ENCODE assay signal across 8 cellular contexts in the genomic region with DNA sequence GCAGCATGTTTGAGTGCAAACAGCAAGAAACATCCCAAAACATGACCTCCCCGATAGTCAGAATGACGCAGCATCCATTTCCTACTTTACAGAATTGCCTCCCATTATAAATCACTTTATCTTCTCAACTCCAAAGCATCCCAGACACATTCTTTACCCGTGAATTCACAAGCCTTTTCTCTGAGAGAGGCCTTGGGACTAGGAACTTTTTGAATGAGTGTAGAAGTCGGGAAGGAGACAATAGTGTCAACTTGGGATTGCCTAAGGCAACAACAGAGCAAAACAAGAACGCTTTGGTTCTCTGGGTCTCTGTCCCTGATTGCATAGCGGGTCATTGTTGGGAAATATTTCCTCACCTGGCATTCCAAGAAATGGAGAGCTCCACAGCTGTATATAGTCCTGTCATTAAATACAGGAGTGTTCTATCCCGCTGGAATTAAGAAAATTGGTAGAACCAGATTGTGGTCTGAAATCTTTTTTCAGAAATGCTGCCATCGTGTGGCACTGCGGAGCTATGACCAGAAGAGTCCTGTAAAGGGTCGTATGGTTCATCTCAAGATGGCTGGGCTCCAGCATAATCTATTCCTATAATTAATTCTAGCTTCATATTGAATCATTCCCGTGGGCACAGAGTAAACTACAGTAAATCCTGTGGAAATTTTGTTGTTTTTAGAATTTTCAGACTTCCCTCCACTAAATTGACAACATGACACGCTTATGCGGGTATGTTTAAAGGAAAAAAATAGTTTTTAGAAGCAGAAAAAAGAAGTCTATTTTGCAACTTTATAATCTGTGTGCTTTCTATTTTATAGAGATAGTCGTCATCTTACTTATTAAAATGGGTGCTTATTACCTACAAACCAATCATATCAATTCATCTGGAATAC. TPM values are rescaled to one million over a fixed set of nuclear protein-coding genes. Genes with fewer than 3 reads are reported as not detected.
A peak's percentile ranks its signal among the peaks of the same experiment; 100 is the strongest.
DNase-seq lines count a peak whose midpoint lies in the region; ATAC-seq and TF ChIP-seq lines count a peak whose summit lies in the region.

No MANE protein-coding gene starts in this region.

- H3K4me1 ChIP-seq in right lobe of liver: peaks cover 0 to 21% (median 8%) of the 10 kb centered on the region in 4 donors

- no peaks in the 10 kb centered on the region for H3K36me3 Mint-ChIP-seq in T-helper 17 cell (ENCODE audit: low read depth)
- H3K36me3 Mint-ChIP-seq in stimulated activated effector memory CD8-positive, alpha-beta T cell treated with anti-CD3 and anti-CD28 coated beads, Interleukin-12 subunit alpha, Interleukin-12 subunit beta, amount 100 ng/mL, for 72 hours: no peaks in the 10 kb centered on the region

- TF ChIP-seq CTCF in GM10266 (IDR thresholded peaks at IDR 0.05; ENCODE audit: control insufficient read depth, insufficient read depth, low read depth, missing control alignments) (peak; percentile 69), right lobe of liver (IDR thresholded peaks at IDR 0.05) (peak; percentile 84 to 87 (median 86))

- intact Hi-C loops in right lobe of liver (cut with DNase I): loop anchor here in 1 of 2 donors (5.0 kb wide), 1 partner anchor 121 kb away; no protein-coding TSS in a partner anchor

- H3K27ac Mint-ChIP-seq in T-helper 17 cell: no peak overlapping the region
- no peak overlapping the region for H3K27ac Mint-ChIP-seq in stimulated activated effector memory CD8-positive, alpha-beta T cell treated with anti-CD3 and anti-CD28 coated beads, Interleukin-12 subunit alpha, Interleukin-12 subunit beta, amount 100 ng/mL, for 72 hours

- H3K9me3 ChIP-seq in T-helper 17 cell (ENCODE audit: control insufficient read depth, low read length, poor library complexity, severe bottlenecking) (no peaks in the 10 kb centered on the region), right lobe of liver (no peaks in the 10 kb centered on the region)

- H3K27ac ChIP-seq in right lobe of liver: no peak overlapping the region

- H3K4me3 Mint-ChIP-seq in T-helper 17 cell: no peak overlapping the region
- H3K4me3 Mint-ChIP-seq in stimulated activated effector memory CD8-positive, alpha-beta T cell treated with anti-CD3 and anti-CD28 coated beads, Interleukin-12 subunit alpha, Interleukin-12 subunit beta, amount 100 ng/mL, for 72 hours: no peak overlapping the region

- WGBS in right lobe of liver (ENCODE audit: insufficient coverage, low coverage, low lambda C conversion rate, missing lambda C conversion rate): 25% methylated on average over 14 of the region's 14 CpGs

- no peak for TF ChIP-seq POLR2A in right lobe of liver (IDR thresholded peaks at IDR 0.05)

- H3K9me3 Mint-ChIP-seq in stimulated activated effector memory CD8-positive, alpha-beta T cell treated with anti-CD3 and anti-CD28 coated beads, Interleukin-12 subunit alpha, Interleukin-12 subunit beta, amount 100 ng/mL, for 72 hours: no peaks in the 10 kb centered on the region

- H3K27me3 Mint-ChIP-seq in T-helper 17 cell: peaks cover 64% of the 10 kb centered on the region

- peaks cover 4% of the 10 kb centered on the region for H3K4me1 Mint-ChIP-seq in T-helper 17 cell
- peaks cover 6% of the 10 kb centered on the region for H3K4me1 Mint-ChIP-seq in stimulated activated effector memory CD8-positive, alpha-beta T cell treated with anti-CD3 and anti-CD28 coated beads, Interleukin-12 subunit alpha, Interleukin-12 subunit beta, amount 100 ng/mL, for 72 hours

- no peaks in the 10 kb centered on the region for H3K27me3 ChIP-seq in right lobe of liver

- ATAC-seq in HG02642 (IDR thresholded peaks at IDR 0.05; ENCODE audit: poor library complexity, unreplicated experiment) (peak; percentile 81), T-helper 17 cell (peak; percentile 73), right lobe of liver (peak; percentile 88 to 93 (median 90))
- peak; percentile 68 for ATAC-seq in stimulated activated effector memory CD8-positive, alpha-beta T cell treated with anti-CD3 and anti-CD28 coated beads, Interleukin-12 subunit alpha, Interleukin-12 subunit beta, amount 100 ng/mL, for 72 hours

- no peaks in the 10 kb centered on the region for H3K36me3 ChIP-seq in right lobe of liver

- H3K4me3 ChIP-seq in right lobe of liver: peak overlapping the region in 1 of 3 donors; percentile 16

- DNase-seq in A172 (ENCODE audit: low spot score) (peak; percentile 74), GM10266 (ENCODE audit: extremely low spot score) (peak; percentile 43), NCI-H1092 treated with DMSO at 0.1 percent for 48 hours (lab: John Stamatoyannopoulos, UW) (peak; percentile 29), T-helper 17 cell (peak in 1 of 3 donors; percentile 11), dermis microvascular lymphatic vessel endothelial cell (ENCODE audit: low read depth in 2 of 2) (peak; percentile 47 to 64), right lobe of liver (peak; percentile 62 to 66 (median 64))
- no peak for DNase-seq in stimulated activated effector memory CD8-positive, alpha-beta T cell treated with anti-CD3 and anti-CD28 coated beads, Interleukin-12 subunit alpha, Interleukin-12 subunit beta, amount 100 ng/mL, for 72 hours (ENCODE audit: low spot score in 2 of 2)

RNA-seq across cellular contexts. Expression of gene SPP1, which starts 2.0 kb away (rescaled TPM):
- total RNA-seq in A172 (2014; rRNA removed; shearing (Covaris generic)): 75.5 and 130 TPM in 2 replicates
- not detected for total RNA-seq in T-helper 17 cell
- not detected in 2 replicates for total RNA-seq in dermis microvascular lymphatic vessel endothelial cell
- 100 to 1,000 TPM in 1 of 6 experiments, 10 to 100 TPM in 2, 1 to 10 TPM in 3; 6.0 to 240 (median 15.5) TPM for total RNA-seq in right lobe of liver

RNA-seq across cellular contexts. Expression of gene PKD2, which starts 33.9 kb away (rescaled TPM):
- total RNA-seq in A172 (2014; rRNA removed; shearing (Covaris generic)): 28.3 and 42.4 TPM in 2 replicates
- 10 to 100 TPM; 10.2 to 11.1 TPM for total RNA-seq in T-helper 17 cell
- 20.6 and 23.0 TPM in 2 replicates for total RNA-seq in dermis microvascular lymphatic vessel endothelial cell
- total RNA-seq in right lobe of liver: 1 to 10 TPM; 5.5 to 9.0 (median 6.7) TPM

Comparison
In these comparisons a context has a peak if more than half of its experiments do, and no peak if none do; other contexts are left out.
1. DNase-seq: peak in A172 (single experiment), GM10266 (single experiment), NCI-H1092 treated with DMSO at 0.1 percent for 48 hours (single experiment), dermis microvascular lymphatic vessel endothelial cell (2 of 2) and right lobe of liver (3 of 3); none in stimulated activated effector memory CD8-positive, alpha-beta T cell treated with anti-CD3 and anti-CD28 coated beads, Interleukin-12 subunit alpha, Interleukin-12 subunit beta, amount 100 ng/mL, for 72 hours (0 of 2).
2. Peak in every context shown above with its lines, with median percentiles within 50 percentile points of each other: ATAC-seq.